In genomic region chrX:44247468-44247867, GRCh38 we compare ENCODE assay signal across 20 cellular contexts.
"Had no signal": no experiment of that assay in that cellular context is flagged by ENCODE, and none has a peak within 500 bp of the region (broad histone marks: within the 10 kb centered on the region; RNA-seq: fewer than 3 reads in every experiment).

No MANE protein-coding gene starts in this region.

- H3K27me3 ChIP-seq: testis, transverse colon had no signal

- H3K9me3 ChIP-seq: heart left ventricle, psoas muscle, right lobe of liver, testis, transverse colon had no signal

- H3K36me3 ChIP-seq: heart left ventricle, right lobe of liver, transverse colon had no signal

- H2AFZ ChIP-seq: parathyroid adenoma had no signal

- H3K4me1 ChIP-seq: heart left ventricle, parathyroid adenoma, psoas muscle, right lobe of liver, testis, transverse colon had no signal

- H3K79me2 ChIP-seq: parathyroid adenoma had no signal

- H3K9ac ChIP-seq: parathyroid adenoma had no signal

- H3K27ac ChIP-seq: dorsolateral prefrontal cortex, heart left ventricle, parathyroid adenoma, psoas muscle, right lobe of liver, testis, transverse colon had no signal

- H3K4me3 ChIP-seq: dorsolateral prefrontal cortex, heart left ventricle, lung, psoas muscle, right lobe of liver, testis, transverse colon had no signal

- DNase-seq: cortex of kidney; dorsolateral prefrontal cortex; effector CD8-positive, alpha-beta T cell; foreskin melanocyte; heart left ventricle; hippocampal formation; left colon; left ventricle myocardium superior; mesenchymal stem cell; midbrain; naive B cell; psoas muscle; retina; right lobe of liver; stimulated activated CD4-positive, alpha-beta T cell treated with anti-CD3 and anti-CD28 coated beads, Interleukin-4, amount 100 ng/mL, for 24 hours; testis; transverse colon had no signal

- ATAC-seq: heart left ventricle; left colon; left ventricle myocardium superior; psoas muscle; right lobe of liver; stimulated activated memory B cell treated with anti-CD40 and anti-IgM and Interleukin-4, amounts not matched to agents 10 μg/mL and 1 μg/mL and 100 μg/mL, for 72 hours had no signal
